Comparison of ENCODE assay signal across 1 cellular context in genomic region chr5:132774406-132774805, GRCh38.
TF ChIP-seq lines count a peak whose summit lies in the region.

No MANE protein-coding gene starts in this region.

TF ChIP-seq in H1, 55 proteins besides CTCF, POLR2A, EP300 and RAD21 (continued from another document):
- TF ChIP-seq SUZ12 (IDR thresholded peaks at IDR 0.05; ENCODE audit: low read length) (no peak), MAFK (IDR thresholded peaks at IDR 0.05; ENCODE audit: low read depth, low read length) (no peak), HDAC2 (IDR thresholded peaks at IDR 0.05; ENCODE audit: borderline replicate concordance in 1 of 2, low read depth in 2 of 2, low read length in 2 of 2) (no peak), NANOG (IDR thresholded peaks at IDR 0.05; ENCODE audit: insufficient read depth, low read depth, low read length, poor library complexity, severe bottlenecking) (no peak), JUND (IDR thresholded peaks at IDR 0.05; ENCODE audit: low read length) (no peak), CEBPB (IDR thresholded peaks at IDR 0.05; ENCODE audit: low read depth, low read length) (no peak), SIRT6 (IDR thresholded peaks at IDR 0.05; ENCODE audit: low read length) (no peak), CHD7 (IDR thresholded peaks at IDR 0.05; ENCODE audit: insufficient replicate concordance, low read length) (no peak), BRCA1 (IDR thresholded peaks at IDR 0.05; ENCODE audit: low read depth, low read length) (no peak), TAF1 (IDR thresholded peaks at IDR 0.05; ENCODE audit: low read depth, low read length) (no peak), ASH2L (IDR thresholded peaks at IDR 0.05; ENCODE audit: low read length) (no peak), GTF2F1 (IDR thresholded peaks at IDR 0.05; ENCODE audit: borderline replicate concordance, low read depth, low read length) (no peak)
- TF ChIP-seq, protein P1, sequence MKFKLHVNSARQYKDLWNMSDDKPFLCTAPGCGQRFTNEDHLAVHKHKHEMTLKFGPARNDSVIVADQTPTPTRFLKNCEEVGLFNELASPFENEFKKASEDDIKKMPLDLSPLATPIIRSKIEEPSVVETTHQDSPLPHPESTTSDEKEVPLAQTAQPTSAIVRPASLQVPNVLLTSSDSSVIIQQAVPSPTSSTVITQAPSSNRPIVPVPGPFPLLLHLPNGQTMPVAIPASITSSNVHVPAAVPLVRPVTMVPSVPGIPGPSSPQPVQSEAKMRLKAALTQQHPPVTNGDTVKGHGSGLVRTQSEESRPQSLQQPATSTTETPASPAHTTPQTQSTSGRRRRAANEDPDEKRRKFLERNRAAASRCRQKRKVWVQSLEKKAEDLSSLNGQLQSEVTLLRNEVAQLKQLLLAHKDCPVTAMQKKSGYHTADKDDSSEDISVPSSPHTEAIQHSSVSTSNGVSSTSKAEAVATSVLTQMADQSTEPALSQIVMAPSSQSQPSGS (IDR thresholded peaks at IDR 0.05; ENCODE audit: low read length) = no peak
TF ChIP-seq in H1: peak in this region for 0.
